Comparison of ENCODE assay signal across 16 cellular contexts in the genomic region with DNA sequence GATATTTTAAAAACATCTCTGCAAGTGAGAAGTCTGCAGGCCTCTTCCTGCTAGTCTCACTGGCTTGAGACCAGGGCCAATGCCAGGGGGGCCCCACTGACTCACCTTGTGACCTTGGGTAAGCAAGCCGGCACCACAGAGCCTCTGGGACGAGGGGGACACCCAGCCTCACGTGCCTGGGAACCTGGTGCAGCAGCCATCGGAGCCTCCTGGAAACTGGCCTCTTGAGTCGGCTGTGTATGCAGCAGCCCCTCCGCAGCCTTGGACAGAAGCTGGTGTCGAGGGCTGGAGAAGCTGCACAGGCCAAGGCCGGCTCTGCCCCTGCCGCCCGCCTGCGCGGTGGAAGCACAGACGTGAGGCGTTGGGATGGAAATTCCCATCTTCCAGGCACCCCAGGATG.
"Had no signal": no experiment of that assay in that cellular context is flagged by ENCODE, and none has a peak within 500 bp of the region (broad histone marks: within the 10 kb centered on the region; RNA-seq: fewer than 3 reads in every experiment).

No MANE protein-coding gene starts in this region.

- DNase-seq: colonic mucosa; effector CD4-positive, alpha-beta T cell; endodermal cell; erythroblast; foreskin keratinocyte; mammary epithelial cell; natural killer cell; occipital lobe; retina; stimulated activated CD4-positive, alpha-beta T cell treated with anti-CD3 and anti-CD28 coated beads, Interleukin-12 subunit alpha, Interleukin-12 subunit beta, amount 100 ng/mL, for 4 hours; tibial artery; upper lobe of left lung had no signal

- H3K4me3 ChIP-seq: colonic mucosa, prostate gland, tibial artery, upper lobe of left lung, vagina had no signal

- H3K9ac ChIP-seq: parathyroid adenoma had no signal

- H3K4me1 ChIP-seq: colonic mucosa, foreskin keratinocyte, parathyroid adenoma, prostate gland had no signal

- FAIRE-seq: endothelial cell of umbilical vein had no signal

- H3K27ac ChIP-seq: colonic mucosa, foreskin keratinocyte, parathyroid adenoma, prostate gland, tibial artery, vagina had no signal

- H2AFZ ChIP-seq: parathyroid adenoma had no signal

- H3K27me3 ChIP-seq: colonic mucosa, foreskin keratinocyte, tibial artery, upper lobe of left lung, vagina had no signal

- H3K9me3 ChIP-seq: colonic mucosa, prostate gland, tibial artery, upper lobe of left lung, vagina had no signal
